ENCODE assay signal across 15 cellular contexts in the genomic region with DNA sequence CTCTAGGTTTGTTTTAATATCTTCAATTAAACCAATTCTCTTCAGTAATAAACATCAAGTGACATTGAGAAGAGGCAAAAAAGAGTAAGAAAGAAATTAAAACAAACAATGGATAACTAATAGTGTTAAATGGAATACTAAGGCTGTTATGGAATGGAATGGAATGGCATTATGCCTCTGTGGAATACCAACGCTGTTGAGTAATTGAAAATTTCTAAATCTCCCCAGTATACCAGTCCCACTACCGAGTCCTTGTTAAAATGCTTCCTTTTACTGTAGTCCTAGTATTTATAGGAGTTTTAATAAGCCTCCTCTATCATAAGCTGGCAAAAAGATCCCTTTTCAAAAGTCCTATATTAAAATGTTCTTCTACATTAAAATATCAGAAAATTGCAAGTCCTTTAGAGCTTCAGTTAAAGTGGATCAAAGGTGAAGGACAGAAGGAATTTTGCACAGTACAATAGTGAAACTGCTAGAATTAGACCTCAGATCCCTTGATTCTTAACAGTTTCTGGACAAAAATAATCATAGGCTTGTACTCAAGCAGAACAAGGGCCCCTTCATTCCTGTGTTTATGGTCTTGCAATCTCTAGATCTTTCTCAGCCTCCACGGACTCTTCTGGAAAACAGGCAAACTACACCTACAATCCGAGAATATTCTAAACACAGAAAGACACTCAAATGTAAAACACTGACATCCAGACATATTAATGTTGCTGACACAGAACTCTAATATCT.
DNase-seq lines count a peak whose midpoint lies in the region; ATAC-seq and TF ChIP-seq lines count a peak whose summit lies in the region.
"Had no signal": no experiment of that assay in that cellular context is flagged by ENCODE, and none has a peak within 500 bp of the region (broad histone marks: within the 10 kb centered on the region; RNA-seq: fewer than 3 reads in every experiment).

No MANE protein-coding gene starts in this region.

- H3K9me3 ChIP-seq in SJSA1 (replicated peaks) (no peaks in the 10 kb centered on the region), osteoblast (ENCODE audit: low read depth, low read length) (no peaks in the 10 kb centered on the region)
- H3K9me3 ChIP-seq in CD4-positive, alpha-beta memory T cell (ENCODE audit: control insufficient read depth in 1 of 2, low read length in 2 of 2), result no peaks in the 10 kb centered on the region
- H3K9me3 ChIP-seq: gastrocnemius medialis had no signal

- H4K20me1 ChIP-seq in osteoblast (ENCODE audit: insufficient read depth, low read length), result no peaks in the 10 kb centered on the region

- CTCF ChIA-PET in CD4-positive, alpha-beta memory T cell (lab: Charles Lee; ENCODE audit: partially characterized antibody), result no interaction called here
- CTCF ChIA-PET in activated CD4-positive, alpha-beta memory T cell treated with anti-CD3 and anti-CD28 coated beads for 36 hours (lab: Charles Lee), result no interaction called here

- intact Hi-C loops in CD4-positive, alpha-beta memory T cell (cut with micrococcal nuclease), result no loop called here
- intact Hi-C loops in activated CD4-positive, alpha-beta memory T cell treated with anti-CD3 and anti-CD28 coated beads for 36 hours (cut with micrococcal nuclease), result no loop called here

- H3K36me3 ChIP-seq in SJSA1 (no peaks in the 10 kb centered on the region), osteoblast (ENCODE audit: insufficient read depth, low read length) (no peaks in the 10 kb centered on the region)
- no peaks in the 10 kb centered on the region for H3K36me3 ChIP-seq in CD4-positive, alpha-beta memory T cell (ENCODE audit: insufficient read depth, low read length)
- H3K36me3 ChIP-seq: gastrocnemius medialis had no signal

- H3K27me3 ChIP-seq in SJSA1 (replicated peaks) (no peaks in the 10 kb centered on the region), osteoblast (ENCODE audit: insufficient read depth, low read length) (no peaks in the 10 kb centered on the region)
- no peaks in the 10 kb centered on the region for H3K27me3 ChIP-seq in CD4-positive, alpha-beta memory T cell (ENCODE audit: insufficient read depth, low read length)
- H3K27me3 ChIP-seq: gastrocnemius medialis had no signal

- no peak overlapping the region for H3K4me3 Mint-ChIP-seq in CD4-positive, alpha-beta memory T cell
- no peak overlapping the region for H3K4me3 Mint-ChIP-seq in activated CD4-positive, alpha-beta memory T cell treated with anti-CD3 and anti-CD28 coated beads for 36 hours
- H3K4me3 Mint-ChIP-seq: activated CD8-positive, alpha-beta T cell treated with anti-CD3 and anti-CD28 coated beads, Interleukin-2, amount 10 ng/mL, durations not matched to agents 7 days and 5 days; effector memory CD8-positive, alpha-beta T cell had no signal

- POLR2A ChIA-PET in CD4-positive, alpha-beta memory T cell (lab: Charles Lee; ENCODE audit: partially characterized antibody), result no interaction called here
- POLR2A ChIA-PET in activated CD4-positive, alpha-beta memory T cell treated with anti-CD3 and anti-CD28 coated beads for 36 hours (lab: Charles Lee), result no interaction called here

- H3K36me3 Mint-ChIP-seq in CD4-positive, alpha-beta memory T cell, result no peaks in the 10 kb centered on the region
- H3K36me3 Mint-ChIP-seq in activated CD4-positive, alpha-beta memory T cell treated with anti-CD3 and anti-CD28 coated beads for 36 hours, result no peaks in the 10 kb centered on the region

- no peaks in the 10 kb centered on the region for H3K79me2 ChIP-seq in osteoblast (ENCODE audit: insufficient read depth, low read length)

- H3K9me3 Mint-ChIP-seq in CD4-positive, alpha-beta memory T cell, result peaks cover 0 to 4% (median 0%) of the 10 kb centered on the region in 8 donors
- H3K9me3 Mint-ChIP-seq in activated CD4-positive, alpha-beta memory T cell treated with anti-CD3 and anti-CD28 coated beads for 36 hours, result no peaks in the 10 kb centered on the region

- H3K4me1 Mint-ChIP-seq in CD4-positive, alpha-beta memory T cell, result no peaks in the 10 kb centered on the region
- H3K4me1 Mint-ChIP-seq in activated CD4-positive, alpha-beta memory T cell treated with anti-CD3 and anti-CD28 coated beads for 36 hours (ENCODE audit: low read depth), result no peaks in the 10 kb centered on the region

- H3K27me3 Mint-ChIP-seq in CD4-positive, alpha-beta memory T cell, result no peaks in the 10 kb centered on the region
- H3K27me3 Mint-ChIP-seq in activated CD4-positive, alpha-beta memory T cell treated with anti-CD3 and anti-CD28 coated beads for 36 hours, result no peaks in the 10 kb centered on the region
- H3K27me3 Mint-ChIP-seq: effector memory CD8-positive, alpha-beta T cell had no signal

- 0 out of 2 replicates have a peak overlapping the region, but pooled peaks have one; percentile 15 for H3K27ac ChIP-seq in SJSA1
- no peak overlapping the region for H3K27ac ChIP-seq in osteoblast (ENCODE audit: low read depth, low read length)
- no peak overlapping the region for H3K27ac ChIP-seq in CD4-positive, alpha-beta memory T cell (ENCODE audit: low read depth, low read length)
- H3K27ac ChIP-seq: gastrocnemius medialis had no signal

- no peak overlapping the region for H3K4me3 ChIP-seq in SJSA1
- peak overlapping the region; percentile 54 for H3K4me3 ChIP-seq in osteoblast (ENCODE audit: insufficient read depth, low read length)
- H3K4me3 ChIP-seq in CD4-positive, alpha-beta memory T cell (ENCODE audit: low read length in 2 of 2), result no peak overlapping the region
- H3K4me3 ChIP-seq: gastrocnemius medialis had no signal

- no peak for TF ChIP-seq CTCF in osteoblast (IDR thresholded peaks at IDR 0.05; ENCODE audit: extremely low read depth, low read depth, low read length)

- H2AFZ ChIP-seq in osteoblast (ENCODE audit: low read length), result peak overlapping the region; percentile 86

- DNase-seq in Ammon's horn (ENCODE audit: low spot score) (peak; percentile 70), SJSA1 (ENCODE audit: low read depth in 1 of 2, low spot score in 2 of 2) (peak in 1 of 2 experiments; percentile 3), globus pallidus (ENCODE audit: low spot score) (peak; percentile 86), osteoblast (ENCODE audit: insufficient read length, low spot score, missing footprints) (no peak), NCI-H1694 treated with DMSO at 0.1 percent for 48 hours (lab: John Stamatoyannopoulos, UW) (no peak)
- no peak for DNase-seq in CD4-positive, alpha-beta memory T cell
- DNase-seq in activated CD4-positive, alpha-beta memory T cell treated with anti-CD3 and anti-CD28 coated beads for 36 hours, result no peak
- DNase-seq: activated CD8-positive, alpha-beta T cell treated with anti-CD3 and anti-CD28 coated beads, Interleukin-2, amount 10 ng/mL, durations not matched to agents 7 days and 5 days; activated effector memory CD4-positive, alpha-beta T cell treated with Interleukin-2 at 50 U/mL for 16 hours; Calu3; effector memory CD8-positive, alpha-beta T cell; gastrocnemius medialis; NCI-H1092; NCI-H2171 treated with DMSO at 0.1 percent for 48 hours had no signal

- no peak for ATAC-seq in HG03565 (IDR thresholded peaks at IDR 0.05; ENCODE audit: unreplicated experiment)
- ATAC-seq: activated CD8-positive, alpha-beta T cell treated with anti-CD3 and anti-CD28 coated beads, Interleukin-2, amount 10 ng/mL, durations not matched to agents 7 days and 5 days; effector memory CD8-positive, alpha-beta T cell; gastrocnemius medialis had no signal

- H3K27ac Mint-ChIP-seq in CD4-positive, alpha-beta memory T cell, result no peak overlapping the region
- H3K27ac Mint-ChIP-seq in activated CD4-positive, alpha-beta memory T cell treated with anti-CD3 and anti-CD28 coated beads for 36 hours, result no peak overlapping the region
- H3K27ac Mint-ChIP-seq: activated CD8-positive, alpha-beta T cell treated with anti-CD3 and anti-CD28 coated beads, Interleukin-2, amount 10 ng/mL, durations not matched to agents 7 days and 5 days; effector memory CD8-positive, alpha-beta T cell had no signal

- H3K4me2 ChIP-seq in osteoblast (ENCODE audit: insufficient read depth, low read length), result peak overlapping the region; percentile 68

- H3K4me1 ChIP-seq in SJSA1 (replicated peaks) (peaks cover 4% of the 10 kb centered on the region; the same call in 1 of the 2 replicates), osteoblast (ENCODE audit: insufficient read depth, low read length) (peaks cover 5% of the 10 kb centered on the region)
- H3K4me1 ChIP-seq in CD4-positive, alpha-beta memory T cell (ENCODE audit: insufficient read depth, low read length), result no peaks in the 10 kb centered on the region
- H3K4me1 ChIP-seq: gastrocnemius medialis had no signal

Comparison
In these comparisons a context has a peak if more than half of its experiments do, and no peak if none do; other contexts are left out.
1. DNase-seq: peak in Ammon's horn (single experiment) and globus pallidus (single experiment); none in osteoblast (single experiment), NCI-H1694 treated with DMSO at 0.1 percent for 48 hours (single experiment), CD4-positive, alpha-beta memory T cell (0 of 5) and activated CD4-positive, alpha-beta memory T cell treated with anti-CD3 and anti-CD28 coated beads for 36 hours (single experiment).